In the genomic region with DNA sequence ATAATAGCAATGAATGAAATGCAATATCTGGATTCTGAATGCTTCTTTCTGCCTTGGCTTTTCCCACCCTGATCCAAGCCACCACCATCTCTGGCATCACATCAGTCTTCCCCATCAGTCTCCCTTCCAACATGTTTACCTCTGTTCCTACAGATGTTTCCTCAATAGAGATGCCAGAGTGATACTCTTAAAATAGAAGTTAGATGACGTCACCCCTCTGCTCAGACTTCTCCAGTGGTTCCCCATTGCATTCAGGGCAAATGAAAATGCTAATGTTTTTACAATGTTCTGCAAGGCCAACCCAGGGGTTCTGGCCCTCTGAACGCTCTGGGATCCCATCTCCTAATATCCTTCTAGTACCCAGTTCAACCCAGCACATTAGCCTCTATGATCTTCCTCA, we compare ENCODE assay signal across 25 cellular contexts.
"Had no signal": no experiment of that assay in that cellular context is flagged by ENCODE, and none has a peak within 500 bp of the region (broad histone marks: within the 10 kb centered on the region; RNA-seq: fewer than 3 reads in every experiment).

No MANE protein-coding gene starts in this region.

- H3K27ac Mint-ChIP-seq: activated B cell treated with CpG ODN at 0.5 μM for 24 hours; activated CD4-positive, alpha-beta T cell treated with anti-CD3 and anti-CD28 coated beads, Interleukin-2, amount 10 ng/mL, durations not matched to agents 24 days and 14 days; activated CD8-positive, alpha-beta memory T cell treated with anti-CD3 and anti-CD28 coated beads, Interleukin-2, amount 10 ng/mL, durations not matched to agents 7 days and 5 days; activated naive CD4-positive, alpha-beta T cell treated with anti-CD3 and anti-CD28 coated beads for 36 hours; activated naive CD8-positive, alpha-beta T cell; brain; T-helper 17 cell had no signal

- H3K9me3 Mint-ChIP-seq: activated B cell treated with CpG ODN at 0.5 μM for 24 hours; activated CD4-positive, alpha-beta T cell treated with anti-CD3 and anti-CD28 coated beads, Interleukin-2, amount 10 ng/mL, durations not matched to agents 24 days and 14 days; activated T-cell treated with anti-CD3 and anti-CD28 coated beads, Interleukin-2, amount 50 U/mL, for 4 hours; brain had no signal

- H3K27me3 Mint-ChIP-seq: activated B cell treated with CpG ODN at 0.5 μM for 24 hours; activated CD4-positive, alpha-beta T cell treated with anti-CD3 and anti-CD28 coated beads, Interleukin-2, amount 10 ng/mL, durations not matched to agents 24 days and 14 days; activated CD8-positive, alpha-beta memory T cell treated with anti-CD3 and anti-CD28 coated beads, Interleukin-2, amount 10 ng/mL, durations not matched to agents 7 days and 5 days; central memory CD8-positive, alpha-beta T cell; T-helper 17 cell had no signal

- H3K4me3 Mint-ChIP-seq: activated B cell treated with CpG ODN at 0.5 μM for 24 hours; activated CD4-positive, alpha-beta T cell treated with anti-CD3 and anti-CD28 coated beads, Interleukin-2, amount 10 ng/mL, durations not matched to agents 24 days and 14 days; activated CD8-positive, alpha-beta memory T cell treated with anti-CD3 and anti-CD28 coated beads, Interleukin-2, amount 10 ng/mL, durations not matched to agents 7 days and 5 days; activated naive CD4-positive, alpha-beta T cell treated with anti-CD3 and anti-CD28 coated beads for 36 hours; activated naive CD8-positive, alpha-beta T cell; activated T-cell treated with anti-CD3 and anti-CD28 coated beads, Interleukin-2, amount 50 U/mL, for 4 hours; brain; central memory CD8-positive, alpha-beta T cell; T-helper 17 cell had no signal

- DNase-seq: activated B cell treated with CpG ODN at 0.5 μM for 24 hours; activated CD4-positive, alpha-beta T cell treated with anti-CD3 and anti-CD28 coated beads for 1 hour; activated CD4-positive, alpha-beta T cell treated with anti-CD3 and anti-CD28 coated beads, Interleukin-2, amount 10 ng/mL, durations not matched to agents 24 days and 14 days; activated CD4-positive, alpha-beta T cell treated with anti-CD3 and anti-CD28 coated beads, Interleukin-2, amount 50 U/mL, for 48 hours; activated CD8-positive, alpha-beta memory T cell treated with anti-CD3 and anti-CD28 coated beads, Interleukin-2, amount 10 ng/mL, durations not matched to agents 7 days and 5 days; activated gamma-delta T cell; activated naive CD4-positive, alpha-beta T cell treated with anti-CD3 and anti-CD28 coated beads for 36 hours; activated T-cell treated with anti-CD3 and anti-CD28 coated beads, Interleukin-2, amount 50 U/mL, for 4 hours; amygdala; NCI-H1092 treated with DMSO at 0.1 percent for 48 hours; NCI-H1417 treated with DMSO at 0.1 percent for 48 hours; NCI-H1694; NCI-H2029; NCI-H2107; NCI-H2171 treated with DMSO at 0.1 percent for 48 hours; NCI-H226; NCI-H526 treated with DMSO at 0.1 percent for 48 hours; NCI-H82; SIG-M5; T-helper 17 cell; T-helper 9 cell had no signal

- H3K36me3 Mint-ChIP-seq: activated CD8-positive, alpha-beta memory T cell treated with anti-CD3 and anti-CD28 coated beads, Interleukin-2, amount 10 ng/mL, durations not matched to agents 7 days and 5 days; activated naive CD8-positive, alpha-beta T cell; brain had no signal

- ATAC-seq: activated CD8-positive, alpha-beta memory T cell treated with anti-CD3 and anti-CD28 coated beads, Interleukin-2, amount 10 ng/mL, durations not matched to agents 7 days and 5 days; activated T-cell treated with anti-CD3 and anti-CD28 coated beads, Interleukin-2, amount 50 U/mL, for 4 hours; T-helper 17 cell had no signal

- H3K4me1 Mint-ChIP-seq: activated B cell treated with CpG ODN at 0.5 μM for 24 hours; activated CD4-positive, alpha-beta T cell treated with anti-CD3 and anti-CD28 coated beads, Interleukin-2, amount 10 ng/mL, durations not matched to agents 24 days and 14 days; activated CD8-positive, alpha-beta memory T cell treated with anti-CD3 and anti-CD28 coated beads, Interleukin-2, amount 10 ng/mL, durations not matched to agents 7 days and 5 days; brain; central memory CD8-positive, alpha-beta T cell; T-helper 17 cell had no signal

- FAIRE-seq: astrocyte had no signal
